In the genomic region with DNA sequence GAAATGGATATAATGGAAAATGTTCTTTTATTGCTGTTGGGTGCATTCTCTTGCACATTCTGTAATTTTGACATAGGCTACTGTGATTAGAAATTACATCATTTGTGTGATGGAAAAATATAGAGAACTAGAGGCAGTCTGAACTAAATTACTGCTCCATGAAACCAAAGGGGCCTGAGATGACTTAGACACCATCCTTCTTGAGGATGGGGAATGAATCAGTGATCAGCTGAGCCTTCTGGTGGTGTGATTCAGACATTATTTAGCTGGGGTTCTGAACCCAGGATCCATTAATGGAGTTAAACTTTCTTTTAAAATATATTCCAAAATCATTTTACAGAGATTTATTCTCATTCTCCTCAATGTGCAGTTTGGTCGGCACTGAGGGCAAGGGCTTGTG, we compare ENCODE assay signal across 32 cellular contexts.
"Had no signal": no experiment of that assay in that cellular context is flagged by ENCODE, and none has a peak within 500 bp of the region (broad histone marks: within the 10 kb centered on the region; RNA-seq: fewer than 3 reads in every experiment).

No MANE protein-coding gene starts in this region.

- DNase-seq: activated CD4-positive, alpha-beta T cell treated with anti-CD3 and anti-CD28 coated beads for 48 hours; activated CD8-positive, alpha-beta memory T cell treated with anti-CD3 and anti-CD28 coated beads, Interleukin-2, amount 50 U/mL, for 4 hours; activated gamma-delta T cell; activated naive CD4-positive, alpha-beta T cell treated with anti-CD3 and anti-CD28 coated beads for 36 hours; activated naive CD8-positive, alpha-beta T cell treated with anti-CD3 and anti-CD28 coated beads, Interleukin-2, amount 50 U/mL, for 24 hours; activated T-cell treated with anti-CD3 and anti-CD28 coated beads for 4 hours; activated T-cell treated with anti-CD3 and anti-CD28 coated beads, Interleukin-2, amount 50 U/mL, for 48 hours; anterior cingulate cortex; caudate nucleus; cerebellar nuclear complex; Karpas-422; MG63; NCI-H1048; NCI-H1105 treated with DMSO at 0.1 percent for 48 hours; NCI-H1436; NCI-H1694; NCI-H1930; NCI-H2081 treated with DMSO at 0.1 percent for 48 hours; NCI-H226; NCI-H446 treated with DMSO at 0.1 percent for 48 hours; NCI-H524; NCI-H69; NCI-H82; SHP77; SJCRH30 had no signal

- H3K27me3 ChIP-seq: MG63, SJCRH30 had no signal

- H3K27ac ChIP-seq: SJCRH30, SK-N-MC had no signal

- ATAC-seq: activated naive CD8-positive, alpha-beta T cell treated with anti-CD3 and anti-CD28 coated beads, Interleukin-2, amount 50 U/mL, for 24 hours; K562; Panc1 had no signal

- H3K27me3 Mint-ChIP-seq: activated naive CD8-positive, alpha-beta T cell; activated naive CD8-positive, alpha-beta T cell treated with anti-CD3 and anti-CD28 coated beads, Interleukin-2, amount 50 U/mL, for 24 hours; brain had no signal

- H3K27ac Mint-ChIP-seq: activated naive CD4-positive, alpha-beta T cell treated with anti-CD3 and anti-CD28 coated beads for 36 hours; activated naive CD8-positive, alpha-beta T cell treated with anti-CD3 and anti-CD28 coated beads, Interleukin-2, amount 50 U/mL, for 24 hours; activated T-helper 2 cell treated with anti-CD3 and anti-CD28 coated beads, Interferon-gamma antibody, Interleukin-2, Interleukin-4, amounts not matched to agents 10 μg/mL and 5 μg/mL and 100 μg/mL, durations not matched to agents 14 hours and 24 hours and 36 hours; brain; T-helper 2 cell treated with Interferon-gamma antibody and Interleukin-4, amounts not matched to agents 5 μg/mL and 100 μg/mL, for 36 hours had no signal

- H3K4me3 ChIP-seq: K562, MG63, SJCRH30, SK-N-MC had no signal

- H3K4me1 Mint-ChIP-seq: brain had no signal

- H3K36me3 ChIP-seq: MG63, SJCRH30 had no signal

- H3K9me3 ChIP-seq: MG63, SJCRH30 had no signal

- H3K4me1 ChIP-seq: SJCRH30 had no signal

- H3K4me3 Mint-ChIP-seq: activated naive CD4-positive, alpha-beta T cell treated with anti-CD3 and anti-CD28 coated beads for 36 hours; activated naive CD8-positive, alpha-beta T cell; activated naive CD8-positive, alpha-beta T cell treated with anti-CD3 and anti-CD28 coated beads, Interleukin-2, amount 50 U/mL, for 24 hours; brain; T-helper 2 cell treated with Interferon-gamma antibody and Interleukin-4, amounts not matched to agents 5 μg/mL and 100 μg/mL, for 36 hours had no signal
